Comparison of ENCODE assay signal across 20 cellular contexts in genomic region chr1:11143907-11144306, GRCh38. TPM values are rescaled to one million over a fixed set of nuclear protein-coding genes. Genes with fewer than 3 reads are reported as not detected.
DNase-seq lines count a peak whose midpoint lies in the region; ATAC-seq, FAIRE-seq and TF ChIP-seq lines count a peak whose summit lies in the region.
"Had no signal": no experiment of that assay in that cellular context is flagged by ENCODE, and none has a peak within 500 bp of the region (broad histone marks: within the 10 kb centered on the region; RNA-seq: fewer than 3 reads in every experiment).

No MANE protein-coding gene starts in this region.

- peaks cover 26% of the 10 kb centered on the region for H3K4me1 ChIP-seq in RWPE2 (ENCODE audit: insufficient read depth, poor library complexity, severe bottlenecking)
- peaks cover 12 to 18% of the 10 kb centered on the region in 2 donors for H3K4me1 ChIP-seq in gastrocnemius medialis
- H3K4me1 ChIP-seq in left lung: peaks cover 4 to 7% of the 10 kb centered on the region in 2 donors

- TF ChIP-seq POLR2A in gastrocnemius medialis (IDR thresholded peaks at IDR 0.05) (no peak), GM12891 (IDR thresholded peaks at IDR 0.05; ENCODE audit: low read depth, low read length) (no peak)

- peaks cover 12% of the 10 kb centered on the region for H3K4me1 Mint-ChIP-seq in activated CD4-positive, alpha-beta T cell treated with anti-CD3 and anti-CD28 coated beads, Interleukin-2, amount 10 ng/mL, durations not matched to agents 24 days and 14 days
- H3K4me1 Mint-ChIP-seq in activated CD4-positive, alpha-beta T cell treated with anti-CD3 and anti-CD28 coated beads, Interleukin-2, amount 10 ng/mL, durations not matched to agents 7 days and 5 days: peaks cover 6% of the 10 kb centered on the region
- H3K4me1 Mint-ChIP-seq: natural killer cell had no signal

- H3K27me3 ChIP-seq in RWPE2 (ENCODE audit: insufficient read depth, poor library complexity, severe bottlenecking): no peaks in the 10 kb centered on the region
- no peaks in the 10 kb centered on the region for H3K27me3 ChIP-seq in gastrocnemius medialis
- no peaks in the 10 kb centered on the region for H3K27me3 ChIP-seq in left lung

- POLR2A ChIA-PET in activated CD4-positive, alpha-beta T cell treated with anti-CD3 and anti-CD28 coated beads, Interleukin-2, amount 10 ng/mL, durations not matched to agents 7 days and 5 days (lab: Charles Lee): no interaction called here

- CTCF ChIA-PET in activated CD4-positive, alpha-beta T cell treated with anti-CD3 and anti-CD28 coated beads, Interleukin-2, amount 10 ng/mL, durations not matched to agents 7 days and 5 days (lab: Charles Lee): interaction anchor here (0.8 to 0.9 kb wide), 2 partner anchors 8 to 45 kb away, joined by 3 to 4 read pairs; no protein-coding TSS in a partner anchor

- H3K4me3 ChIP-seq in RWPE2 (ENCODE audit: severe bottlenecking) (no peak overlapping the region), coronary artery (no peak overlapping the region), gastrocnemius medialis (no peak overlapping the region), left lung (no peak overlapping the region)
- H3K4me3 ChIP-seq: lung, PC-9 had no signal

- in situ Hi-C loops in gastrocnemius medialis (cut with MboI; ENCODE audit: low sequenced_read_pairs in 4 of 4): no loop called here

- no peaks in the 10 kb centered on the region for H3K27me3 Mint-ChIP-seq in activated CD4-positive, alpha-beta T cell treated with anti-CD3 and anti-CD28 coated beads, Interleukin-2, amount 10 ng/mL, durations not matched to agents 24 days and 14 days
- H3K27me3 Mint-ChIP-seq in activated CD4-positive, alpha-beta T cell treated with anti-CD3 and anti-CD28 coated beads, Interleukin-2, amount 10 ng/mL, durations not matched to agents 7 days and 5 days: no peaks in the 10 kb centered on the region
- H3K27me3 Mint-ChIP-seq: CD4-positive, alpha-beta T cell; progenitor cell of endocrine pancreas had no signal

- H3K36me3 ChIP-seq in RWPE2 (ENCODE audit: low read depth): peaks cover 46% of the 10 kb centered on the region
- peaks cover 5 to 62% of the 10 kb centered on the region in 2 donors for H3K36me3 ChIP-seq in gastrocnemius medialis
- H3K36me3 ChIP-seq in left lung: peaks cover 0 to 96% of the 10 kb centered on the region in 2 donors

- peaks cover 28% of the 10 kb centered on the region for H3K36me3 Mint-ChIP-seq in activated CD4-positive, alpha-beta T cell treated with anti-CD3 and anti-CD28 coated beads, Interleukin-2, amount 10 ng/mL, durations not matched to agents 24 days and 14 days (ENCODE audit: low read depth)
- peaks cover 30% of the 10 kb centered on the region for H3K36me3 Mint-ChIP-seq in activated CD4-positive, alpha-beta T cell treated with anti-CD3 and anti-CD28 coated beads, Interleukin-2, amount 10 ng/mL, durations not matched to agents 7 days and 5 days (ENCODE audit: low read depth)

- FAIRE-seq in GM12891 (lab: Jason Lieb, UNC): no peak
- FAIRE-seq: endometrium had no signal

- no peak for DNase-seq in activated CD4-positive, alpha-beta T cell treated with anti-CD3 and anti-CD28 coated beads, Interleukin-2, amount 10 ng/mL, durations not matched to agents 24 days and 14 days
- no peak for DNase-seq in activated CD4-positive, alpha-beta T cell treated with anti-CD3 and anti-CD28 coated beads, Interleukin-2, amount 10 ng/mL, durations not matched to agents 7 days and 5 days
- DNase-seq in RWPE2 (ENCODE audit: low spot score): no peak
- no peak for DNase-seq in coronary artery (ENCODE audit: low spot score)
- peak in 1 of 2 donors; percentile 47 for DNase-seq in gastrocnemius medialis
- no peak for DNase-seq in left lung
- DNase-seq in NCI-H524 (lab: John Stamatoyannopoulos, UW): no peak
- DNase-seq in GM12891 (ENCODE audit: insufficient read length, low spot score): no peak
- DNase-seq: CD4-positive, alpha-beta T cell; central memory CD4-positive, alpha-beta T cell; DMS79; MM.1S; natural killer cell; NCI-H2029 treated with DMSO at 0.1 percent for 48 hours; NCI-H526; PC-9 had no signal

- TF ChIP-seq CTCF in RWPE2 (IDR thresholded peaks at IDR 0.05; ENCODE audit: poor library complexity, severe bottlenecking) (no peak), coronary artery (IDR thresholded peaks at IDR 0.05) (no peak), gastrocnemius medialis (IDR thresholded peaks at IDR 0.05 in 4 of 5, conservative IDR thresholded peaks at IDR 0.05 in 1 of 5) (no peak), left lung (IDR thresholded peaks at IDR 0.05) (no peak)

- peak overlapping the region; percentile 30 for H3K4me3 Mint-ChIP-seq in activated CD4-positive, alpha-beta T cell treated with anti-CD3 and anti-CD28 coated beads, Interleukin-2, amount 10 ng/mL, durations not matched to agents 24 days and 14 days
- H3K4me3 Mint-ChIP-seq in activated CD4-positive, alpha-beta T cell treated with anti-CD3 and anti-CD28 coated beads, Interleukin-2, amount 10 ng/mL, durations not matched to agents 7 days and 5 days: no peak overlapping the region
- H3K4me3 Mint-ChIP-seq: CD4-positive, alpha-beta T cell; natural killer cell had no signal

- no peak for ATAC-seq in RWPE2 (ENCODE audit: low read depth)
- ATAC-seq in gastrocnemius medialis: peak; percentile 85 to 98
- no peak for ATAC-seq in left lung
- ATAC-seq: natural killer cell had no signal

- peak overlapping the region; percentile 92 for H3K27ac Mint-ChIP-seq in activated CD4-positive, alpha-beta T cell treated with anti-CD3 and anti-CD28 coated beads, Interleukin-2, amount 10 ng/mL, durations not matched to agents 24 days and 14 days
- H3K27ac Mint-ChIP-seq in activated CD4-positive, alpha-beta T cell treated with anti-CD3 and anti-CD28 coated beads, Interleukin-2, amount 10 ng/mL, durations not matched to agents 7 days and 5 days: no peak overlapping the region
- H3K27ac Mint-ChIP-seq: CD4-positive, alpha-beta T cell; progenitor cell of endocrine pancreas had no signal

- H3K9me3 ChIP-seq in RWPE2 (ENCODE audit: severe bottlenecking): no peaks in the 10 kb centered on the region
- H3K9me3 ChIP-seq in gastrocnemius medialis: no peaks in the 10 kb centered on the region
- no peaks in the 10 kb centered on the region for H3K9me3 ChIP-seq in left lung

- H3K27ac ChIP-seq in RWPE2 (ENCODE audit: poor library complexity, severe bottlenecking) (peak overlapping the region; percentile 20), coronary artery (peak overlapping the region; percentile 11 to 72), gastrocnemius medialis (peak overlapping the region; percentile 61 to 78 (median 65)), left lung (no peak overlapping the region)
- H3K27ac ChIP-seq: PC-9 had no signal

- intact Hi-C loops in activated CD4-positive, alpha-beta T cell treated with anti-CD3 and anti-CD28 coated beads, Interleukin-2, amount 10 ng/mL, durations not matched to agents 24 days and 14 days (cut with micrococcal nuclease): no loop called here
- intact Hi-C loops in gastrocnemius medialis (cut with DNase I; ENCODE audit: low total_unique reads) (no loop called here), left lung (cut with DNase I) (no loop called here)

- no peaks in the 10 kb centered on the region for H3K9me3 Mint-ChIP-seq in activated CD4-positive, alpha-beta T cell treated with anti-CD3 and anti-CD28 coated beads, Interleukin-2, amount 10 ng/mL, durations not matched to agents 24 days and 14 days
- no peaks in the 10 kb centered on the region for H3K9me3 Mint-ChIP-seq in activated CD4-positive, alpha-beta T cell treated with anti-CD3 and anti-CD28 coated beads, Interleukin-2, amount 10 ng/mL, durations not matched to agents 7 days and 5 days
- H3K9me3 Mint-ChIP-seq: CD4-positive, alpha-beta T cell; natural killer cell had no signal

TF ChIP-seq in GM12891, 5 proteins besides CTCF, POLR2A, EP300 and RAD21:
- TF ChIP-seq POLR2AphosphoS5 (IDR thresholded peaks at IDR 0.05; ENCODE audit: low read depth, low read length) (no peak), SPI1 (IDR thresholded peaks at IDR 0.05; ENCODE audit: low read depth, low read length) (no peak), PAX5 (IDR thresholded peaks at IDR 0.05; ENCODE audit: insufficient read depth, low read length, severe bottlenecking) (no peak), POU2F2 (IDR thresholded peaks at IDR 0.05; ENCODE audit: low read depth, low read length) (no peak)

RNA-seq across cellular contexts. Expression of gene EXOSC10, which starts 44.2 kb away (rescaled TPM):
- total RNA-seq in activated CD4-positive, alpha-beta T cell treated with anti-CD3 and anti-CD28 coated beads, Interleukin-2, amount 10 ng/mL, durations not matched to agents 24 days and 14 days: 93.0 and 98.1 TPM in 2 replicates
- total RNA-seq in activated CD4-positive, alpha-beta T cell treated with anti-CD3 and anti-CD28 coated beads, Interleukin-2, amount 10 ng/mL, durations not matched to agents 7 days and 5 days: 10 to 100 TPM; 82.5 to 87.4 TPM
- 10 to 100 TPM; 26.5 to 44.4 (median 40.3) TPM for total RNA-seq in gastrocnemius medialis
- total RNA-seq in left lung: 10 to 100 TPM; 42.9 to 53.2 TPM
- 39.0 TPM for polyA plus RNA-seq in GM12891 (2012; ENCODE audit: low read depth, missing spikeins)

RNA-seq across cellular contexts. Expression of gene ANGPTL7, which starts 45.2 kb away (rescaled TPM):
- total RNA-seq in activated CD4-positive, alpha-beta T cell treated with anti-CD3 and anti-CD28 coated beads, Interleukin-2, amount 10 ng/mL, durations not matched to agents 24 days and 14 days: not detected in 2 replicates
- not detected for total RNA-seq in activated CD4-positive, alpha-beta T cell treated with anti-CD3 and anti-CD28 coated beads, Interleukin-2, amount 10 ng/mL, durations not matched to agents 7 days and 5 days
- total RNA-seq in gastrocnemius medialis (10 to 100 TPM in 1 of 4 donors, 1 to 10 TPM in 2, under 1 TPM in 1; 0.56 to 30.7 (median 3.3) TPM), left lung (1 to 10 TPM in 1 of 2 donors, under 1 TPM in 1; 0.42 to 1.6 TPM)
- polyA plus RNA-seq in GM12891 (2012; ENCODE audit: low read depth, missing spikeins): 0.05 TPM
- total RNA-seq: CD4-positive, alpha-beta T cell; fibroblast of villous mesenchyme; natural killer cell; PC-9; progenitor cell of endocrine pancreas had no signal

Comparison
In these comparisons a context has a peak if more than half of its experiments do, and no peak if none do; other contexts are left out.
1. ATAC-seq: peak in gastrocnemius medialis (2 of 2); none in RWPE2 (single experiment) and left lung (single experiment).
2. H3K27ac ChIP-seq: peak in RWPE2 (single experiment), coronary artery (2 of 2) and gastrocnemius medialis (4 of 4); none in left lung (0 of 2).